In genomic region chr4:6935961-6936360, GRCh38 we compare ENCODE assay signal across 1 cellular context.
TF ChIP-seq lines count a peak whose summit lies in the region.

No MANE protein-coding gene starts in this region.

TF ChIP-seq in WTC11, 78 proteins besides CTCF, POLR2A, EP300 and RAD21 (continued from another document):
- TF ChIP-seq STAT6 (CRISPR knock-in tag; conservative IDR thresholded peaks at IDR 0.05; ENCODE audit: low read depth), result no peak
- no peak for TF ChIP-seq EMX1 (CRISPR knock-in tag; IDR thresholded peaks at IDR 0.05)
- TF ChIP-seq, protein P1, sequence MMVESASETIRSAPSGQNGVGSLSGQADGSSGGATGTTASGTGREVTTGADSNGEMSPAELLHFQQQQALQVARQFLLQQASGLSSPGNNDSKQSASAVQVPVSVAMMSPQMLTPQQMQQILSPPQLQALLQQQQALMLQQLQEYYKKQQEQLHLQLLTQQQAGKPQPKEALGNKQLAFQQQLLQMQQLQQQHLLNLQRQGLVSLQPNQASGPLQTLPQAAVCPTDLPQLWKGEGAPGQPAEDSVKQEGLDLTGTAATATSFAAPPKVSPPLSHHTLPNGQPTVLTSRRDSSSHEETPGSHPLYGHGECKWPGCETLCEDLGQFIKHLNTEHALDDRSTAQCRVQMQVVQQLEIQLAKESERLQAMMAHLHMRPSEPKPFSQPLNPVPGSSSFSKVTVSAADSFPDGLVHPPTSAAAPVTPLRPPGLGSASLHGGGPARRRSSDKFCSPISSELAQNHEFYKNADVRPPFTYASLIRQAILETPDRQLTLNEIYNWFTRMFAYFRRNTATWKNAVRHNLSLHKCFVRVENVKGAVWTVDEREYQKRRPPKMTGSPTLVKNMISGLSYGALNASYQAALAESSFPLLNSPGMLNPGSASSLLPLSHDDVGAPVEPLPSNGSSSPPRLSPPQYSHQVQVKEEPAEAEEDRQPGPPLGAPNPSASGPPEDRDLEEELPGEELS (CRISPR knock-in tag; IDR thresholded peaks at IDR 0.05), result no peak
TF ChIP-seq in WTC11: peak in this region for 0.
